10 cellular contexts compared by ENCODE assay signal in the genomic region with DNA sequence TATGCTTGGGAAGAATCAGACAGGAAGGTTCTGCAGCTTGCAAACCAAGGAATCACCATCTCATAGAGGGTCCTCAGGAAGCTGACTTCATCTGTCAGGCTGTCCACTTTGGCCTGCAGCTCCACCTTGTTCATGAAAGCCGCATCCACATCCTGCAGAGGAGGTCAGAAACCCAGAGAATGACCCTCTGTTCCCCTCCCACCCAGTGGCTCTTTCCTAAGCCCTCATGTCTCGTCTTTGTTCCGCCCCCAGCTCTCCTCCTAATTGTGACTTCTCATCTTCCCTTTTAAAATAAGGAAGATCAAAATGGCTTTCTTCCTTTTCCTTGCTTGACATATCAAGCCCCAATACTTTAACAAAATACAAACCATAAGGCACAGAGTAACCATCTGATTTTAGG. TPM values are rescaled to one million over a fixed set of nuclear protein-coding genes. Genes with fewer than 3 reads are reported as not detected.
"Had no signal": no experiment of that assay in that cellular context is flagged by ENCODE, and none has a peak within 500 bp of the region (broad histone marks: within the 10 kb centered on the region; RNA-seq: fewer than 3 reads in every experiment).

No MANE protein-coding gene starts in this region.

- H3K36me3 ChIP-seq: HAP-1 had no signal

- H3K4me3 ChIP-seq: GM23248, HAP-1, K562 had no signal

- H3K27ac ChIP-seq: GM23248 had no signal

- DNase-seq: GM23248, GOT3, H7, HFFc6, KG1 had no signal

- H3K4me1 ChIP-seq: HAP-1 had no signal

- ATAC-seq: HCT116, K562 had no signal

- H3K9me3 ChIP-seq: HAP-1 had no signal

RNA-seq across cellular contexts. Expression of gene KRT76, which starts 4.4 kb away (rescaled TPM):
- total RNA-seq: GM23248, H4, H7, HFFc6, HT-29, K562 had no signal

RNA-seq across cellular contexts. Expression of gene KRT3, which starts 23.2 kb away (rescaled TPM):
- total RNA-seq: GM23248, H4, H7, HFFc6, HT-29, K562 had no signal

RNA-seq across cellular contexts. Expression of gene KRT4, which starts 41.2 kb away (rescaled TPM):
- total RNA-seq: H4, H7, HT-29, K562 had no signal
